Comparison of ENCODE assay signal across 1 cellular context in the genomic region with DNA sequence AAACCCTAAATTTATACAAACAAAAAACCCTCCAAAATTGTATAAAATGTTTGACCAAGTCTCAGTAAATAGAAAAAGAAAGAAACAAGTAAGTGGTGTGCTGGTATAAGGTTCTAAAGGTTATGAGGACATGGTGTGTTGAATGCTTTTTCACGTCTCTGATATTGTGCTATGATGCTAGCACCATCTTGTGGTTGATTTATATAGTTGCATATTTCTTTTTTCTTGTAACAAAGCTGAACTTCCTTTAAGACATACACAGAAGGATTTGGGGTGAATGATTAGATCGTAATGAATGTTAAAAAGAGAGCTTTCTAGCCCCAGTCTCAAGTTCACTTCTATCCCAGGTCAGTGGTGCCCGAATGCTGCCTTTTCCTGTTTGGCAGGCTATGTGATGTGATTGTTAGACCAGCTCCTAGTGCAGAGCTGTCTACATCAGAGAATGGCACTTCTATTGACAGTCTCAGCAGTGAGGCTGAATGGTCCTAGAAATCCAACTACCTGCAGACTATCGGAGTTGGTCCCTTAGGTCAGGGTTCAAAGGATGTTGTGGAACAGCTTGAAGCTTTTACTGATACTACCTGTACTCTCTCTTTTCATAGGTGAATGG.
TF ChIP-seq lines count a peak whose summit lies in the region.

No MANE protein-coding gene starts in this region.

TF ChIP-seq in HepG2, 621 proteins besides CTCF, POLR2A, EP300 and RAD21 (continued from another document):
- no peak for TF ChIP-seq ZNF564 (CRISPR knock-in tag; IDR thresholded peaks at IDR 0.05)
- TF ChIP-seq RBFOX2 (IDR thresholded peaks at IDR 0.05; ENCODE audit: low read depth, low read length): no peak
- TF ChIP-seq ZNF3 (CRISPR knock-in tag; IDR thresholded peaks at IDR 0.05): 0 out of 2 replicates have a peak, but pooled peaks have one; percentile 59
- TF ChIP-seq ZNF547 (CRISPR knock-in tag; IDR thresholded peaks at IDR 0.05): no peak
- TF ChIP-seq KLF13 (CRISPR knock-in tag; IDR thresholded peaks at IDR 0.05): no peak
- no peak for TF ChIP-seq ZFP37 (CRISPR knock-in tag; IDR thresholded peaks at IDR 0.05; ENCODE audit: borderline replicate concordance)
- TF ChIP-seq STAG1 (CRISPR knock-in tag; IDR thresholded peaks at IDR 0.05): peak; percentile 82
- TF ChIP-seq ZNF101 (CRISPR knock-in tag; IDR thresholded peaks at IDR 0.05; ENCODE audit: borderline replicate concordance, low read depth): no peak
- TF ChIP-seq SYNCRIP (IDR thresholded peaks at IDR 0.05; ENCODE audit: insufficient read depth, low read depth, low read length): no peak
- no peak for TF ChIP-seq ZNF256 (CRISPR knock-in tag; conservative IDR thresholded peaks at IDR 0.05)
- TF ChIP-seq FOSL2 (CRISPR knock-in tag; IDR thresholded peaks at IDR 0.05): no peak
- no peak for TF ChIP-seq HNRNPUL1 (IDR thresholded peaks at IDR 0.05; ENCODE audit: low read depth, low read length)
- no peak for TF ChIP-seq MTERF4 (CRISPR knock-in tag; IDR thresholded peaks at IDR 0.05)
TF ChIP-seq in HepG2: peak in this region for 7.
